8 cellular contexts compared by ENCODE assay signal in the genomic region with DNA sequence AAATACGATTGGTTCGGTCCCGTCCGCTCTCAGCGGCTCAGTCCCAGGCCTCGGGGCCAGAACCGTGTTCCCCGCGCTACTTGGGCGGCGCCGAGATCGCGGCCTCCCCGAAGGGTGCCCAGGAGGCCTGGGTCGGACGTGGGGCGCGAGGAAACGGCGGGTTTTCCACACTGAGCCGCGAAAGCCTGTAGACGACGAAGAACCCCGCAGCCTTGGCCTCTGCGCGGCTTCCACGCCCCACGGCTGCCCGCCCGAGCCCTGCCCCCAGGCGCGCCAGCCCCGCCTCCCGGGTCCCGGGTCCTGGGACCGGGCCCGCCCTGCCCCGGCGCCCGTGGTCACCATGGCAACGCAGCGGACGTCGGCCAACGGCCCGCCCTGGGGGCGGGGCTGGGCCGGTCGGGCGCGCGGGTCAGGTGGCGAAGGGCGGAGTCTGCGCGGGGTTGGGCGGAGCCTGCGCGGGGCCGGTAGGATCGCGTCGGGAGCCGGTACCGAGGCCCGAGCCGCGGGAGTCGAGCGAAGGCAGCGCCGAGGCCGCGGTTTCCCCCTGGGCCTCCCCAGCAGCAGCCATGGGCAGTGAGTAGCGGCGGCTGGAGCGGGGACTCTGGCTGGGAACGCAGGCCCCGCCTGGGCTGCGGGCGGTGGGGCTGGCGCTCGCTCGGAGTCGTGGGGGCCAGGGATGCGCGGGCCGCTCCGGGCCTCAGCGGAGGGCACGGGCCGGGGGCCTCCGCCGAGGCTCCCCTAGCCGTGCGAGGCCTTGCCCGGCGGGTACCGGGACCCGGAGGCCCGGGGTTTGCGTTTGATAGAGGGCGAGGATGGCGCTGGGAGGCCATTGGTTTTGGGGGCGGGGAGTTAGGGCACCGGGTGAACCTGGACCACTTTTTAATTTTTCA. TPM values are rescaled to one million over a fixed set of nuclear protein-coding genes. Genes with fewer than 3 reads are reported as not detected.
A peak's percentile ranks its signal among the peaks of the same experiment; 100 is the strongest.
DNase-seq lines count a peak whose midpoint lies in the region; ATAC-seq and TF ChIP-seq lines count a peak whose summit lies in the region.

A gene (plus strand): TSS at position 456 of the 890 bp plus-strand sequence. CDS start 111 bp downstream, at position 567.

- H3K27ac ChIP-seq in right atrium auricular region, result peak within 1 kb of the TSS; percentile 90 to 93
- peak within 1 kb of the TSS; percentile 89 to 94 for H3K27ac ChIP-seq in uterus

- peak; percentile 100 for DNase-seq in GM13977 (ENCODE audit: low spot score)
- DNase-seq in NCI-H1436 treated with DMSO at 0.1 percent for 48 hours (lab: John Stamatoyannopoulos, UW), result peak; percentile 45
- peak; percentile 43 to 97 (median 88) for DNase-seq in amygdala (lab: John Stamatoyannopoulos, UW)
- peak; percentile 88 for DNase-seq in right atrium auricular region (ENCODE audit: low spot score)
- peak; percentile 47 for DNase-seq in pulmonary artery endothelial cell (ENCODE audit: low read depth, low spot score)
- DNase-seq in uterus, result peak; percentile 91 to 95

- in situ Hi-C loops in GM13977 (cut with MboI; ENCODE audit: low pct_unique_long_range_greater_than_20kb, low sequenced_read_pairs, unreplicated experiment), result no loop called here

- peaks cover 28% of the 10 kb centered on the region for H3K36me3 Mint-ChIP-seq in T-helper 1 cell treated with Interleukin-12 subunit alpha and Interleukin-12 subunit beta and Interleukin-4 antibody, amounts not matched to agents 30 μg/mL and 1 μg/mL, for 36 hours (ENCODE audit: low read depth)

- intact Hi-C loops in uterus (cut with DNase I; ENCODE audit: low total_unique reads), result no loop called here

- H3K36me3 ChIP-seq in right atrium auricular region, result peaks cover 4% of the 10 kb centered on the region
- no peaks in the 10 kb centered on the region for H3K36me3 ChIP-seq in uterus

- TF ChIP-seq CTCF in GM13977 (IDR thresholded peaks at IDR 0.05; ENCODE audit: extremely low read depth, insufficient read depth, missing control alignments) (no peak), right atrium auricular region (IDR thresholded peaks at IDR 0.05) (no peak), uterus (IDR thresholded peaks at IDR 0.05) (peak in 1 of 4 experiments; percentile 12)

- H3K27me3 ChIP-seq in right atrium auricular region, result no peaks in the 10 kb centered on the region
- H3K27me3 ChIP-seq in uterus, result no peaks in the 10 kb centered on the region

- peak within 1 kb of the TSS; percentile 87 for H3K4me3 Mint-ChIP-seq in T-helper 1 cell treated with Interleukin-12 subunit alpha and Interleukin-12 subunit beta and Interleukin-4 antibody, amounts not matched to agents 30 μg/mL and 1 μg/mL, for 36 hours

- H3K27ac Mint-ChIP-seq in T-helper 1 cell treated with Interleukin-12 subunit alpha and Interleukin-12 subunit beta and Interleukin-4 antibody, amounts not matched to agents 30 μg/mL and 1 μg/mL, for 36 hours, result peak within 1 kb of the TSS; percentile 95

- ATAC-seq in HG02840 (IDR thresholded peaks at IDR 0.05; ENCODE audit: low FRiP score, unreplicated experiment), result peak; percentile 81

- H3K4me3 ChIP-seq in right atrium auricular region (peak within 1 kb of the TSS; percentile 78 to 97), uterus (peak within 1 kb of the TSS; percentile 79 to 100)

- no peaks in the 10 kb centered on the region for H3K9me3 ChIP-seq in right atrium auricular region
- no peaks in the 10 kb centered on the region for H3K9me3 ChIP-seq in uterus

- H3K4me1 ChIP-seq in right atrium auricular region, result peaks cover 0 to 10% of the 10 kb centered on the region in 2 donors
- no peaks in the 10 kb centered on the region for H3K4me1 ChIP-seq in uterus

- no peaks in the 10 kb centered on the region for H3K9me3 Mint-ChIP-seq in T-helper 1 cell treated with Interleukin-12 subunit alpha and Interleukin-12 subunit beta and Interleukin-4 antibody, amounts not matched to agents 30 μg/mL and 1 μg/mL, for 36 hours

- H3K4me1 Mint-ChIP-seq in T-helper 1 cell treated with Interleukin-12 subunit alpha and Interleukin-12 subunit beta and Interleukin-4 antibody, amounts not matched to agents 30 μg/mL and 1 μg/mL, for 36 hours (ENCODE audit: low read depth), result peaks cover 37% of the 10 kb centered on the region

- no peaks in the 10 kb centered on the region for H3K27me3 Mint-ChIP-seq in T-helper 1 cell treated with Interleukin-12 subunit alpha and Interleukin-12 subunit beta and Interleukin-4 antibody, amounts not matched to agents 30 μg/mL and 1 μg/mL, for 36 hours (ENCODE audit: low read depth)

- TF ChIP-seq POLR2A in uterus (IDR thresholded peaks at IDR 0.05), result peak; percentile 56 to 75

RNA-seq across cellular contexts. Expression of the gene that starts here (rescaled TPM):
- total RNA-seq in right atrium auricular region (10 to 100 TPM; 12.2 to 12.4 TPM), pulmonary artery endothelial cell (3.9 and 6.6 TPM in 2 replicates), uterus (10 to 100 TPM in 3 of 4 donors, 1 to 10 TPM in 1; 3.8 to 23.0 (median 16.2) TPM)

Comparison
In these comparisons a context has a peak if more than half of its experiments do, and no peak if none do; other contexts are left out.
1. Peak in every context shown above with its lines: DNase-seq, ATAC-seq, H3K4me3 ChIP-seq and H3K27ac ChIP-seq.
2. DNase-seq: peak in every context shown above with its lines; median percentile 100 in GM13977; 93 in uterus; 88 in right atrium auricular region; 88 in amygdala; 47 in pulmonary artery endothelial cell; 45 in NCI-H1436 treated with DMSO at 0.1 percent for 48 hours.